ENCODE assay signal across 8 cellular contexts in the genomic region with DNA sequence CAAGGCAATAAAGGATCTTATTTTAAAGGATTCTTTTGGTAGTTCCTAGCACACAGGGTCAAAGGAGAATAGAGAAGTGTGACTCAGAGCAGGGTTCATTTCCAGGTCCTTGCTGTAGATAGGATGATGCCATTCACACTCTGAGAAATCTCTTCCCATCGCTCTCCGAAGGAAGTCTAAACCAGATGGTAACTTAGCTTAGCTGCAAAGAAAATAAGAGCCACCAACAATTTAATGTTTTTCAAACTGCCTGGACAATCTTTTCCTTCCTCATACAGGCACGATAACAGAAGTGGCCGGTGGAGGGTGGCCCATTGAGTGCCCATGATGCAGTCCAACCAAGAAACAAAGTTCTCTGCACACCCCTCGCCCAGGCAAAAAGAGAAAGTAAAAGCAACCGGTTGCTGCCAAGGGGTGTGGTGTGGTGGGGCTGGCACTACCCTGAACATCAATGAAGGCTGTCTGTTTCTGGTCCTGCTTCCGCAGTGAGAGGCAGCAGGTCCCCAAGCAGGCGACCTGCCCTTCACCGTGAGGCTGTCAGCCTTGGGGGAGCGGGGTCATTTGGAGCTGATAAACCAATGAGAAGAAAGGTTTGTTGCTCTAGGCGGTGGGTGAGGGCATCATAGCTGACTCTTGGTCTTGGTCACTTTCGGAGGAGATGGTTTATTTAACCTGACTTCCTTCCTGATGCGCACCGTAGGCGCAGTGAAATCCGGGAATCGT. TPM values are rescaled to one million over a fixed set of nuclear protein-coding genes. Genes with fewer than 3 reads are reported as not detected.
DNase-seq lines count a peak whose midpoint lies in the region; ATAC-seq and TF ChIP-seq lines count a peak whose summit lies in the region.

No MANE protein-coding gene starts in this region.

- POLR2A ChIA-PET in Caco-2 (lab: Charles Lee), result no interaction called here

- TF ChIP-seq CTCF in Caco-2 (IDR thresholded peaks at IDR 0.05; ENCODE audit: insufficient read depth in 1 of 2, low read depth in 1 of 2, low read length in 1 of 2, severe bottlenecking in 1 of 2, unreplicated experiment in 1 of 2), result no peak

- peaks cover 1% of the 10 kb centered on the region; the same call in 1 of the 2 replicates for H3K36me3 ChIP-seq in Caco-2 (ENCODE audit: control insufficient read depth, insufficient read depth, low read length)

- BruUV-seq in Caco-2 (replicated peaks; lab: Mats Ljungman, UMichigan), result TSS peak; percentile 42

- peak; percentile 28 for ATAC-seq in GM21381 (IDR thresholded peaks at IDR 0.05; ENCODE audit: unreplicated experiment)

- CTCF ChIA-PET in Caco-2 (lab: Charles Lee), result interaction anchor here (1.1 kb wide), 1 partner anchor 16 kb away, joined by 3 read pairs; no protein-coding TSS in a partner anchor

- no peaks in the 10 kb centered on the region for H3K9me3 ChIP-seq in Caco-2

- intact Hi-C loops in Caco-2 (cut with micrococcal nuclease; ENCODE audit: unreplicated experiment), result loop anchor here (1.0 to 2.0 kb wide), 3 partner anchors 12 to 37 kb away; no protein-coding TSS in a partner anchor

- H3K4me1 Mint-ChIP-seq in Caco-2 (ENCODE audit: low read depth, unreplicated experiment), result peaks cover 30% of the 10 kb centered on the region
- peaks cover 81% of the 10 kb centered on the region for H3K4me1 Mint-ChIP-seq in activated T-cell treated with anti-CD3 and anti-CD28 coated beads, Interleukin-2, amount 50 U/mL, for 24 hours (ENCODE audit: low read depth)

- peak overlapping the region; percentile 90 for H3K4me3 ChIP-seq in Caco-2 (ENCODE audit: low read depth, low read length)
- peak overlapping the region; percentile 19 for H3K4me3 ChIP-seq in skeletal muscle cell (ENCODE audit: low read depth, low read length)

- DNase-seq in Caco-2 (no peak), M059J (ENCODE audit: low read depth) (peak; percentile 66), globus pallidus (ENCODE audit: low spot score) (peak; percentile 11), skeletal muscle cell (ENCODE audit: low read depth) (no peak), retina (no peak), NCI-H2171 (lab: John Stamatoyannopoulos, UW) (no peak)
- peak; percentile 72 for DNase-seq in activated T-cell treated with anti-CD3 and anti-CD28 coated beads, Interleukin-2, amount 50 U/mL, for 24 hours

- peaks cover 44% of the 10 kb centered on the region for H3K4me1 ChIP-seq in Caco-2

- no peaks in the 10 kb centered on the region for H3K36me3 Mint-ChIP-seq in Caco-2 (ENCODE audit: insufficient read depth, unreplicated experiment)
- peaks cover 54% of the 10 kb centered on the region for H3K36me3 Mint-ChIP-seq in activated T-cell treated with anti-CD3 and anti-CD28 coated beads, Interleukin-2, amount 50 U/mL, for 24 hours (ENCODE audit: low read depth)

- H3K27me3 ChIP-seq in Caco-2 (replicated peaks; ENCODE audit: control insufficient read depth, insufficient read depth, low read length), result no peaks in the 10 kb centered on the region

- peak overlapping the region; percentile 78 for H3K4me3 Mint-ChIP-seq in Caco-2 (ENCODE audit: unreplicated experiment)
- H3K4me3 Mint-ChIP-seq in activated T-cell treated with anti-CD3 and anti-CD28 coated beads, Interleukin-2, amount 50 U/mL, for 24 hours, result peak overlapping the region; percentile 95

- no peaks in the 10 kb centered on the region for H3K27me3 Mint-ChIP-seq in Caco-2 (ENCODE audit: insufficient read depth, unreplicated experiment)
- no peaks in the 10 kb centered on the region for H3K27me3 Mint-ChIP-seq in activated T-cell treated with anti-CD3 and anti-CD28 coated beads, Interleukin-2, amount 50 U/mL, for 24 hours

- no peaks in the 10 kb centered on the region for H3K9me3 Mint-ChIP-seq in Caco-2 (ENCODE audit: unreplicated experiment)
- no peaks in the 10 kb centered on the region for H3K9me3 Mint-ChIP-seq in activated T-cell treated with anti-CD3 and anti-CD28 coated beads, Interleukin-2, amount 50 U/mL, for 24 hours

- peak overlapping the region; percentile 70 for H3K27ac Mint-ChIP-seq in Caco-2 (ENCODE audit: unreplicated experiment)
- H3K27ac Mint-ChIP-seq in activated T-cell treated with anti-CD3 and anti-CD28 coated beads, Interleukin-2, amount 50 U/mL, for 24 hours, result peak overlapping the region; percentile 97

RNA-seq across cellular contexts. Expression of a gene that starts 1.0 kb away (rescaled TPM):
- total RNA-seq in Caco-2 (2022), result 25.4 and 27.5 TPM in 2 replicates
- 0.34 and 2.1 TPM in 2 replicates for total RNA-seq in M059J (2014; rRNA removed; shearing (Covaris generic))

Comparison
In these comparisons a context has a peak if more than half of its experiments do, and no peak if none do; other contexts are left out.
1. DNase-seq: peak in M059J (single experiment), activated T-cell treated with anti-CD3 and anti-CD28 coated beads, Interleukin-2, amount 50 U/mL, for 24 hours (single experiment) and globus pallidus (single experiment); none in Caco-2 (0 of 2), skeletal muscle cell (single experiment), retina (single experiment) and NCI-H2171 (single experiment).